In the genomic region with DNA sequence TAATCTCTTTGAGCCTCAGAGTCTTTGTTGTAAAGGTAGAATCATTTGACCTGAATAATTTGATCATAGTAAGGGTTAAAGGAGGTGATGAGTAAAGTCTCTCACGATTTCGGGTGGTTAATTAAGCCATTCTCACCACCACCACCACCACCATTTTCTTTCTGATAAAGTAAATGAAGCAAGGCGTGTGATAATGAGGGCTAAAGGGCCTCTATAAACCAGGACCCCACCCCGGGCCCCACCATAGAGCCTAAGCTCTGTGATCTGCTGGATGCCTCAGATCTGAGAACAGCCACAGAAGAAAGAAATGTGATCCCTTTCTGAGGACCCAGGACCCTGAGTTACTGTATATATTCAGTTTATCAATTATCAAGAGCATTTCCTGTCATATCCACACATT, we compare ENCODE assay signal across 33 cellular contexts. TPM values are rescaled to one million over a fixed set of nuclear protein-coding genes. Genes with fewer than 3 reads are reported as not detected.
"Had no signal": no experiment of that assay in that cellular context is flagged by ENCODE, and none has a peak within 500 bp of the region (broad histone marks: within the 10 kb centered on the region; RNA-seq: fewer than 3 reads in every experiment).

No MANE protein-coding gene starts in this region.

- H3K9me3 ChIP-seq: SJCRH30 had no signal

- H3K27me3 ChIP-seq: SJCRH30 had no signal

- H3K4me2 ChIP-seq: PC-9 had no signal

- H3K4me1 ChIP-seq: SJCRH30 had no signal

- H3K27me3 Mint-ChIP-seq: activated CD4-positive, alpha-beta memory T cell treated with anti-CD3 and anti-CD28 coated beads, Interleukin-2, amount 10 ng/mL, durations not matched to agents 7 days and 5 days; activated CD8-positive, alpha-beta memory T cell treated with anti-CD3 and anti-CD28 coated beads, Interleukin-2, amount 10 ng/mL, durations not matched to agents 7 days and 5 days; activated naive CD4-positive, alpha-beta T cell treated with anti-CD3 and anti-CD28 coated beads, Interleukin-2, amount 10 ng/mL, durations not matched to agents 7 days and 5 days had no signal

- H2AFZ ChIP-seq: PC-9 had no signal

- H3K4me1 Mint-ChIP-seq: activated CD4-positive, alpha-beta memory T cell treated with anti-CD3 and anti-CD28 coated beads, Interleukin-2, amount 10 ng/mL, durations not matched to agents 7 days and 5 days; activated CD8-positive, alpha-beta memory T cell treated with anti-CD3 and anti-CD28 coated beads, Interleukin-2, amount 10 ng/mL, durations not matched to agents 7 days and 5 days; activated naive CD4-positive, alpha-beta T cell treated with anti-CD3 and anti-CD28 coated beads, Interleukin-2, amount 10 ng/mL, durations not matched to agents 7 days and 5 days; activated naive CD8-positive, alpha-beta T cell treated with anti-CD3 and anti-CD28 coated beads, Interleukin-2, amount 50 U/mL, for 24 hours had no signal

- H3K9me3 Mint-ChIP-seq: activated CD4-positive, alpha-beta memory T cell treated with anti-CD3 and anti-CD28 coated beads, Interleukin-2, amount 10 ng/mL, durations not matched to agents 7 days and 5 days; activated naive CD4-positive, alpha-beta T cell treated with anti-CD3 and anti-CD28 coated beads, Interleukin-2, amount 10 ng/mL, durations not matched to agents 7 days and 5 days; activated naive CD8-positive, alpha-beta T cell treated with anti-CD3 and anti-CD28 coated beads, Interleukin-2, amount 50 U/mL, for 24 hours had no signal

- H3K27ac ChIP-seq: PC-9, SJCRH30, SK-N-MC, WERI-Rb-1 had no signal

- H3K4me3 ChIP-seq: PC-9, SJCRH30, SK-N-MC had no signal

- DNase-seq: activated CD4-positive, alpha-beta memory T cell treated with anti-CD3 and anti-CD28 coated beads, Interleukin-2, amount 10 ng/mL, durations not matched to agents 7 days and 5 days; activated CD4-positive, alpha-beta T cell treated with anti-CD3 and anti-CD28 coated beads for 1 hour; activated CD4-positive, alpha-beta T cell treated with anti-CD3 and anti-CD28 coated beads for 48 hours; activated CD4-positive, CD25-positive, alpha-beta regulatory T cell; activated CD8-positive, alpha-beta memory T cell treated with anti-CD3 and anti-CD28 coated beads for 24 hours; activated CD8-positive, alpha-beta memory T cell treated with anti-CD3 and anti-CD28 coated beads, Interleukin-2, amount 10 ng/mL, durations not matched to agents 7 days and 5 days; activated CD8-positive, alpha-beta memory T cell treated with anti-CD3 and anti-CD28 coated beads, Interleukin-2, amount 50 U/mL, for 48 hours; activated effector memory CD4-positive, alpha-beta T cell treated with Interleukin-2 at 50 U/mL for 16 hours; activated naive CD4-positive, alpha-beta T cell treated with anti-CD3 and anti-CD28 coated beads, Interleukin-2, amount 10 ng/mL, durations not matched to agents 7 days and 5 days; activated naive CD8-positive, alpha-beta T cell treated with anti-CD3 and anti-CD28 coated beads, Interleukin-2, amount 50 U/mL, for 24 hours; activated T-cell treated with anti-CD3 and anti-CD28 coated beads, Interleukin-2, amount 50 U/mL, for 48 hours; anterior cingulate cortex; NCI-H1417 treated with DMSO at 0.1 percent for 48 hours; NCI-H187 treated with DMSO at 0.1 percent for 48 hours; NCI-H2081; NCI-H2171 treated with DMSO at 0.1 percent for 48 hours; NCI-H2227 treated with DMSO at 0.1 percent for 48 hours; NCI-H446 treated with DMSO at 0.1 percent for 48 hours; NCI-H524; NCI-H69; PC-9; SHP77; SJCRH30; T1000; WERI-Rb-1 had no signal

- H3K4me3 Mint-ChIP-seq: activated CD4-positive, alpha-beta memory T cell treated with anti-CD3 and anti-CD28 coated beads, Interleukin-2, amount 10 ng/mL, durations not matched to agents 7 days and 5 days; activated CD8-positive, alpha-beta memory T cell treated with anti-CD3 and anti-CD28 coated beads, Interleukin-2, amount 10 ng/mL, durations not matched to agents 7 days and 5 days; activated naive CD4-positive, alpha-beta T cell treated with anti-CD3 and anti-CD28 coated beads, Interleukin-2, amount 10 ng/mL, durations not matched to agents 7 days and 5 days; activated naive CD8-positive, alpha-beta T cell; activated naive CD8-positive, alpha-beta T cell treated with anti-CD3 and anti-CD28 coated beads, Interleukin-2, amount 50 U/mL, for 24 hours; brain had no signal

- H3K36me3 Mint-ChIP-seq: activated CD8-positive, alpha-beta memory T cell treated with anti-CD3 and anti-CD28 coated beads, Interleukin-2, amount 10 ng/mL, durations not matched to agents 7 days and 5 days; activated naive CD4-positive, alpha-beta T cell treated with anti-CD3 and anti-CD28 coated beads, Interleukin-2, amount 10 ng/mL, durations not matched to agents 7 days and 5 days; activated naive CD8-positive, alpha-beta T cell; brain had no signal

- H3K36me3 ChIP-seq: SJCRH30, WERI-Rb-1 had no signal

- H3K27ac Mint-ChIP-seq: activated CD4-positive, alpha-beta memory T cell treated with anti-CD3 and anti-CD28 coated beads, Interleukin-2, amount 10 ng/mL, durations not matched to agents 7 days and 5 days; activated CD8-positive, alpha-beta memory T cell treated with anti-CD3 and anti-CD28 coated beads, Interleukin-2, amount 10 ng/mL, durations not matched to agents 7 days and 5 days; activated naive CD4-positive, alpha-beta T cell treated with anti-CD3 and anti-CD28 coated beads, Interleukin-2, amount 10 ng/mL, durations not matched to agents 7 days and 5 days; activated naive CD8-positive, alpha-beta T cell; activated naive CD8-positive, alpha-beta T cell treated with anti-CD3 and anti-CD28 coated beads, Interleukin-2, amount 50 U/mL, for 24 hours had no signal

RNA-seq across cellular contexts. Expression of a gene that starts 33.1 kb away (rescaled TPM):
- total RNA-seq: activated CD4-positive, alpha-beta memory T cell treated with anti-CD3 and anti-CD28 coated beads, Interleukin-2, amount 10 ng/mL, durations not matched to agents 7 days and 5 days; activated CD8-positive, alpha-beta memory T cell treated with anti-CD3 and anti-CD28 coated beads, Interleukin-2, amount 10 ng/mL, durations not matched to agents 7 days and 5 days; bronchial epithelial cell; MCF 10A; OCI-LY7; PC-9; T-helper 1 cell treated with Interleukin-12 subunit alpha and Interleukin-12 subunit beta and Interleukin-4 antibody, amounts not matched to agents 30 ng/mL and 1 ng/mL, for 36 hours; T-helper 2 cell treated with Interferon-gamma antibody and Interleukin-4, amounts not matched to agents 100 ng/mL and 5 ng/mL, for 36 hours had no signal
